Comparison of ENCODE assay signal across 9 cellular contexts in the genomic region with DNA sequence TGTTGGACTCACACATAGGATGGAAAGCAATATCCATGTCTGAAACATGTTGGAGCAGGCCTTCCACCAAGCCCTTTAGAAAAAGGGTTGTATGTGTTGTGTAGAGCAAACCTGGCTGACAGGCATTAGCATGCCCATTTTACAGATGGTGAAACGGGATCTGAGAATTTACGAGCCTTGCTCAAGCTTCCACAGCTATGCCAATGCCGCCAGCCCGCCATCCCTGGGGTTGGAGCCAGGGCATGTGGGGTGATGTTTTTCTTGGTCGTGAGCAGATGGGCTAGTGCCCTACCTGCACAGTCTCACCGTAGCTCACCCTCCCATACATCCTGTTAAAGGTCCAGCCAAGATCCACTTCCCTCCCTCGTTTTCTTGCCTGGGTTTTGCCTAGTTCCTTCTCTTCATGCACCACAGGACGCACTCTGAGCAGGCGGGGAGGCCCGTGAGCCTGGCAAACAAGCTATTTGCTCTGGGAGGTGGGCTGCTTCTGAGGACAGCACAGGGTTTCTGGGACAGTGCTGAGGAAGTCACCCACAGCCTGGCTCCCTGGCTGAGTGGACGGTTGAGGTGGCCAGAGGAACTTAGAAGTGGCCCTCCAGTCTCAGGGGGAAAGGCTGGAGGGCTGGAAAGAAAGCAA.
DNase-seq lines count a peak whose midpoint lies in the region; ATAC-seq and TF ChIP-seq lines count a peak whose summit lies in the region.
"Had no signal": no experiment of that assay in that cellular context is flagged by ENCODE, and none has a peak within 500 bp of the region (broad histone marks: within the 10 kb centered on the region; RNA-seq: fewer than 3 reads in every experiment).

No MANE protein-coding gene starts in this region.

- peak overlapping the region; percentile 16 for H3K9ac ChIP-seq in mammary epithelial cell (ENCODE audit: insufficient read depth, low read length)

- TF ChIP-seq CTCF in LNCaP clone FGC (IDR thresholded peaks at IDR 0.05; ENCODE audit: control insufficient read depth, extremely low read depth, insufficient read depth) (no peak), mammary epithelial cell (conservative IDR thresholded peaks at IDR 0.05 in 1 of 2, IDR thresholded peaks at IDR 0.05 in 1 of 2; ENCODE audit: extremely low read depth in 1 of 2, insufficient read depth in 1 of 2, low read depth in 1 of 2, low read length in 2 of 2) (no peak), lower lobe of right lung (IDR thresholded peaks at IDR 0.05) (no peak), testis (IDR thresholded peaks at IDR 0.05) (no peak), GM13976 (IDR thresholded peaks at IDR 0.05; ENCODE audit: borderline replicate concordance, control extremely low read depth, extremely low read depth, insufficient read depth, missing control alignments) (no peak)

- H3K27me3 ChIP-seq in mammary epithelial cell (ENCODE audit: insufficient read depth, low read length) (no peaks in the 10 kb centered on the region), lower lobe of right lung (ENCODE audit: low read depth) (no peaks in the 10 kb centered on the region), testis (no peaks in the 10 kb centered on the region)

- no peaks in the 10 kb centered on the region for H4K20me1 ChIP-seq in mammary epithelial cell (ENCODE audit: insufficient read depth, low read length)

- no peaks in the 10 kb centered on the region for H3K36me3 ChIP-seq in mammary epithelial cell (ENCODE audit: insufficient read depth, low read length)
- no peaks in the 10 kb centered on the region for H3K36me3 ChIP-seq in lower lobe of right lung
- H3K36me3 ChIP-seq in testis (ENCODE audit: low read depth, missing control alignments), result no peaks in the 10 kb centered on the region

- H3K4me1 ChIP-seq in mammary epithelial cell (ENCODE audit: insufficient read depth, low read length) (peaks cover 33% of the 10 kb centered on the region), lower lobe of right lung (peaks cover 16% of the 10 kb centered on the region), testis (peaks cover 14% of the 10 kb centered on the region)

- intact Hi-C loops in mammary epithelial cell (cut with micrococcal nuclease), result loop anchor here (5.0 to 10.0 kb wide), 4 partner anchors 127 to 720 kb away; no protein-coding TSS in a partner anchor
- intact Hi-C loops in lower lobe of right lung (cut with DNase I), result no loop called here
- intact Hi-C loops in testis (cut with DNase I; ENCODE audit: low total_unique reads), result no loop called here

- dilution Hi-C loops in mammary epithelial cell (cut with HindIII; ENCODE audit: low sequenced_read_pairs), result loop anchor here (5.0 kb wide), 1 partner anchor 93 kb away; no protein-coding TSS in a partner anchor

- H3K4me3 ChIP-seq in LNCaP clone FGC (ENCODE audit: low read depth, low read length), result no peak overlapping the region
- no peak overlapping the region for H3K4me3 ChIP-seq in mammary epithelial cell (replicated peaks in 1 of 3; ENCODE audit: insufficient read depth in 1 of 3, low read depth in 2 of 3, low read length in 3 of 3)
- no peak overlapping the region for H3K4me3 ChIP-seq in lower lobe of right lung
- H3K4me3 ChIP-seq in testis, result no peak overlapping the region

- no peak for TF ChIP-seq POLR2A in testis (IDR thresholded peaks at IDR 0.05)

- in situ Hi-C loops in mammary epithelial cell (cut with MboI; ENCODE audit: low sequenced_read_pairs in 2 of 2), result no loop called here
- in situ Hi-C loops in GM13976 (cut with MboI; ENCODE audit: low sequenced_read_pairs, unreplicated experiment), result no loop called here

- no peaks in the 10 kb centered on the region for H3K9me3 ChIP-seq in mammary epithelial cell (replicated peaks; ENCODE audit: insufficient read depth, low read length)
- no peaks in the 10 kb centered on the region for H3K9me3 ChIP-seq in lower lobe of right lung
- no peaks in the 10 kb centered on the region for H3K9me3 ChIP-seq in testis

- H2AFZ ChIP-seq in mammary epithelial cell (ENCODE audit: low read depth, low read length), result peak overlapping the region; percentile 78

- peak; percentile 26 for DNase-seq in LNCaP clone FGC (ENCODE audit: low read depth)
- peak; percentile 66 for DNase-seq in mammary epithelial cell
- no peak for DNase-seq in lower lobe of right lung
- no peak for DNase-seq in testis
- DNase-seq in stimulated activated CD4-positive, alpha-beta T cell treated with anti-CD3 and anti-CD28 coated beads, Interleukin-1b, Interleukin-23, amount 100 ng/mL, for 48 hours, result no peak
- no peak for DNase-seq in GM13976 (ENCODE audit: low spot score)
- DNase-seq in T-helper 9 cell, result no peak
- DNase-seq: NCI-H187 had no signal

- H3K4me2 ChIP-seq in mammary epithelial cell (ENCODE audit: insufficient read depth, low read depth, low read length), result peak overlapping the region; percentile 75

- ATAC-seq in lower lobe of right lung, result peak in 1 of 2 donors; percentile 6
- no peak for ATAC-seq in GM19395 (IDR thresholded peaks at IDR 0.05; ENCODE audit: unreplicated experiment)

- BruUV-seq in mammary epithelial cell (replicated peaks; lab: Mats Ljungman, UMichigan), result no TSS peak

- no peaks in the 10 kb centered on the region for H3K79me2 ChIP-seq in mammary epithelial cell (ENCODE audit: insufficient read depth, low read length)

- 17% methylated on average over 11 of the region's 11 CpGs for WGBS in mammary epithelial cell (ENCODE audit: low coverage, missing lambda C conversion rate)
- 69 to 76% methylated on average over 10 to 11 of the region's 11 CpGs for WGBS in testis, 2 donors

- CTCF ChIA-PET in mammary epithelial cell (lab: Charles Lee; ENCODE audit: low non-redundant PET), result no interaction called here

- peak overlapping the region; percentile 90 for H3K27ac ChIP-seq in mammary epithelial cell (ENCODE audit: insufficient read depth, low read depth, low read length)
- peak overlapping the region; percentile 31 for H3K27ac ChIP-seq in lower lobe of right lung
- H3K27ac ChIP-seq in testis, result peak overlapping the region; percentile 27 to 56

Comparison
In these comparisons a context has a peak if more than half of its experiments do, and no peak if none do; other contexts are left out.
1. DNase-seq: peak in LNCaP clone FGC (single experiment) and mammary epithelial cell (single experiment); none in lower lobe of right lung (single experiment), testis (single experiment), stimulated activated CD4-positive, alpha-beta T cell treated with anti-CD3 and anti-CD28 coated beads, Interleukin-1b, Interleukin-23, amount 100 ng/mL, for 48 hours (single experiment), GM13976 (single experiment) and T-helper 9 cell (single experiment).
2. H3K27ac ChIP-seq: peak in every context shown above with its lines; median percentile 90 in mammary epithelial cell; 42 in testis; 31 in lower lobe of right lung.